ENCODE assay signal across 37 cellular contexts in the genomic region with DNA sequence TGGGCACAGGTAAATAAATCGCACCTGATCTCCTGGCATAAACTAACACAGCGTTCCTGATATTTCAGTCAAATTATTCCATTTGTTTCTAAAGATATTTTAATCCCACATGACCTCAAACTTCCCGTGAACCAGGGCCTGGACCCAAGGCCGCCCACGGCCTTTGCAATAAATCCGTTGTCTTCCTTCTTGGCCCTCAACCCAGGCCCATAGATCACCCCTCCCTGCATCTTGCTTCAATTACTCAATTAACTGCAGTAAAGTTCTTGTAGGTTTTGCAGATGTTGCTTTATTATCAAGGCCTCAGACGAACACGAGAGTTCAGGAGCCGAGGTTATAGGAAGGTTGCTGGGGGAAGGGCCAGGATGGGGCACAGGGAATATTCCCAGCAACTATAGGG.
"Had no signal": no experiment of that assay in that cellular context is flagged by ENCODE, and none has a peak within 500 bp of the region (broad histone marks: within the 10 kb centered on the region; RNA-seq: fewer than 3 reads in every experiment).

No MANE protein-coding gene starts in this region.

- H3K4me3 Mint-ChIP-seq: activated CD4-positive, alpha-beta T cell treated with anti-CD3 and anti-CD28 coated beads for 36 hours; activated CD4-positive, alpha-beta T cell treated with anti-CD3 and anti-CD28 coated beads, Interleukin-2, amount 10 ng/mL, durations not matched to agents 7 days and 5 days; activated CD8-positive, alpha-beta T cell treated with anti-CD3 and anti-CD28 coated beads for 36 hours; activated naive CD4-positive, alpha-beta T cell treated with anti-CD3 and anti-CD28 coated beads for 36 hours; activated naive CD8-positive, alpha-beta T cell treated with anti-CD3 and anti-CD28 coated beads for 36 hours; activated T-cell treated with anti-CD3 and anti-CD28 coated beads, Interleukin-2, amount 50 U/mL, for 4 hours; activated T-cell treated with anti-CD3 and anti-CD28 coated beads, Interleukin-2, amount 50 U/mL, for 72 hours; activated T-helper 1 cell treated with anti-CD3 and anti-CD28 coated beads, Interleukin-12 subunit alpha, Interleukin-12 subunit beta, Interleukin-2, Interleukin-4 antibody, amounts not matched to agents 30 ng/mL and 10 ng/mL and 1 ng/mL, durations not matched to agents 14 hours and 24 hours and 36 hours; activated T-helper 17 cell treated with anti-CD3 and anti-CD28 coated beads, Interleukin-2, amount 50 U/mL, for 72 hours; T-helper 1 cell treated with Interleukin-12 subunit alpha and Interleukin-12 subunit beta and Interleukin-4 antibody, amounts not matched to agents 30 μg/mL and 1 μg/mL, for 36 hours; T-helper 2 cell treated with Interferon-gamma antibody and Interleukin-4, amounts not matched to agents 5 μg/mL and 100 μg/mL, for 36 hours; WTC11 had no signal

- H3K4me3 ChIP-seq: adrenal gland, body of pancreas, breast epithelium had no signal

- DNase-seq: activated CD4-positive, alpha-beta T cell treated with anti-CD3 and anti-CD28 coated beads for 1 hour; activated CD4-positive, alpha-beta T cell treated with anti-CD3 and anti-CD28 coated beads for 36 hours; activated CD4-positive, alpha-beta T cell treated with anti-CD3 and anti-CD28 coated beads for 48 hours; activated CD4-positive, alpha-beta T cell treated with anti-CD3 and anti-CD28 coated beads, Interleukin-2, amount 10 ng/mL, durations not matched to agents 7 days and 5 days; activated CD4-positive, alpha-beta T cell treated with anti-CD3 and anti-CD28 coated beads, Interleukin-2, amount 50 U/mL, for 48 hours; activated CD4-positive, CD25-positive, alpha-beta regulatory T cell; activated CD8-positive, alpha-beta memory T cell treated with anti-CD3 and anti-CD28 coated beads, Interleukin-2, amount 50 U/mL, for 4 hours; activated CD8-positive, alpha-beta T cell treated with anti-CD3 and anti-CD28 coated beads for 36 hours; activated effector memory CD4-positive, alpha-beta T cell treated with anti-CD3 and anti-CD28 coated beads, Interleukin-2, amount 50 U/mL, for 16 hours; activated gamma-delta T cell treated with Interleukin-2 at 50 U/mL for 16 hours; activated naive CD4-positive, alpha-beta T cell; activated naive CD4-positive, alpha-beta T cell treated with anti-CD3 and anti-CD28 coated beads for 36 hours; activated naive CD4-positive, alpha-beta T cell treated with anti-CD3 and anti-CD28 coated beads, Interleukin-2, amount 50 U/mL, for 16 hours; activated naive CD8-positive, alpha-beta T cell treated with anti-CD3 and anti-CD28 coated beads for 36 hours; activated T-cell treated with anti-CD3 and anti-CD28 coated beads for 4 hours; activated T-cell treated with anti-CD3 and anti-CD28 coated beads, Interleukin-2, amount 50 U/mL, for 1 hour; activated T-cell treated with anti-CD3 and anti-CD28 coated beads, Interleukin-2, amount 50 U/mL, for 4 hours; activated T-cell treated with anti-CD3 and anti-CD28 coated beads, Interleukin-2, amount 50 U/mL, for 72 hours; adrenal gland; amniotic stem cell; aorta; body of pancreas; brain microvascular endothelial cell; central memory CD4-positive, alpha-beta T cell; SW 1271; T-helper 1 cell; T-helper 2 cell; T-helper 9 cell had no signal

- ATAC-seq: activated CD4-positive, alpha-beta T cell treated with anti-CD3 and anti-CD28 coated beads for 36 hours; activated CD4-positive, CD25-positive, alpha-beta regulatory T cell treated with anti-CD3 and anti-CD28 coated beads, Interleukin-2, amount 50 U/mL, for 24 hours; activated CD8-positive, alpha-beta T cell treated with anti-CD3 and anti-CD28 coated beads for 36 hours; activated naive CD4-positive, alpha-beta T cell treated with anti-CD3 and anti-CD28 coated beads, Interleukin-2, amount 50 U/mL, for 72 hours; activated T-cell treated with anti-CD3 and anti-CD28 coated beads, Interleukin-2, amount 50 U/mL, for 4 hours; activated T-cell treated with anti-CD3 and anti-CD28 coated beads, Interleukin-2, amount 50 U/mL, for 72 hours; activated T-helper 17 cell treated with anti-CD3 and anti-CD28 coated beads, Interleukin-2, amount 50 U/mL, for 72 hours; body of pancreas; WTC11 had no signal

- H3K27ac ChIP-seq: adrenal gland, body of pancreas, brain microvascular endothelial cell, breast epithelium, VCaP had no signal

- H3K36me3 ChIP-seq: adrenal gland, brain microvascular endothelial cell, breast epithelium had no signal

- H3K9me3 Mint-ChIP-seq: activated CD4-positive, alpha-beta T cell treated with anti-CD3 and anti-CD28 coated beads, Interleukin-2, amount 10 ng/mL, durations not matched to agents 7 days and 5 days; activated CD8-positive, alpha-beta T cell treated with anti-CD3 and anti-CD28 coated beads for 36 hours; activated naive CD4-positive, alpha-beta T cell treated with anti-CD3 and anti-CD28 coated beads for 36 hours; activated naive CD4-positive, alpha-beta T cell treated with anti-CD3 and anti-CD28 coated beads, Interleukin-2, amount 50 U/mL, for 72 hours; activated naive CD8-positive, alpha-beta T cell treated with anti-CD3 and anti-CD28 coated beads for 36 hours; activated T-cell treated with anti-CD3 and anti-CD28 coated beads, Interleukin-2, amount 50 U/mL, for 4 hours; activated T-helper 1 cell treated with anti-CD3 and anti-CD28 coated beads, Interleukin-12 subunit alpha, Interleukin-12 subunit beta, Interleukin-2, Interleukin-4 antibody, amounts not matched to agents 30 ng/mL and 10 ng/mL and 1 ng/mL, durations not matched to agents 14 hours and 24 hours and 36 hours; activated T-helper 17 cell treated with anti-CD3 and anti-CD28 coated beads, Interleukin-2, amount 50 U/mL, for 72 hours; T-helper 1 cell treated with Interleukin-12 subunit alpha and Interleukin-12 subunit beta and Interleukin-4 antibody, amounts not matched to agents 30 μg/mL and 1 μg/mL, for 36 hours; T-helper 2 cell treated with Interferon-gamma antibody and Interleukin-4, amounts not matched to agents 5 μg/mL and 100 μg/mL, for 36 hours; WTC11 had no signal

- H3K4me1 ChIP-seq: adrenal gland, body of pancreas, breast epithelium had no signal

- H3K27me3 ChIP-seq: adrenal gland, body of pancreas, brain microvascular endothelial cell, breast epithelium had no signal

- H3K27ac Mint-ChIP-seq: activated CD4-positive, alpha-beta T cell treated with anti-CD3 and anti-CD28 coated beads for 36 hours; activated CD4-positive, alpha-beta T cell treated with anti-CD3 and anti-CD28 coated beads, Interleukin-2, amount 10 ng/mL, durations not matched to agents 7 days and 5 days; activated CD8-positive, alpha-beta T cell treated with anti-CD3 and anti-CD28 coated beads for 36 hours; activated naive CD4-positive, alpha-beta T cell treated with anti-CD3 and anti-CD28 coated beads for 36 hours; activated naive CD4-positive, alpha-beta T cell treated with anti-CD3 and anti-CD28 coated beads, Interleukin-2, amount 50 U/mL, for 72 hours; activated naive CD8-positive, alpha-beta T cell treated with anti-CD3 and anti-CD28 coated beads for 36 hours; activated T-cell treated with anti-CD3 and anti-CD28 coated beads, Interleukin-2, amount 50 U/mL, for 72 hours; activated T-helper 1 cell treated with anti-CD3 and anti-CD28 coated beads, Interleukin-12 subunit alpha, Interleukin-12 subunit beta, Interleukin-2, Interleukin-4 antibody, amounts not matched to agents 30 ng/mL and 10 ng/mL and 1 ng/mL, durations not matched to agents 14 hours and 24 hours and 36 hours; activated T-helper 17 cell treated with anti-CD3 and anti-CD28 coated beads, Interleukin-2, amount 50 U/mL, for 72 hours; T-helper 1 cell treated with Interleukin-12 subunit alpha and Interleukin-12 subunit beta and Interleukin-4 antibody, amounts not matched to agents 30 μg/mL and 1 μg/mL, for 36 hours; T-helper 2 cell treated with Interferon-gamma antibody and Interleukin-4, amounts not matched to agents 5 μg/mL and 100 μg/mL, for 36 hours; WTC11 had no signal

- H3K4me1 Mint-ChIP-seq: activated CD4-positive, alpha-beta T cell treated with anti-CD3 and anti-CD28 coated beads for 36 hours; activated CD4-positive, alpha-beta T cell treated with anti-CD3 and anti-CD28 coated beads, Interleukin-2, amount 10 ng/mL, durations not matched to agents 7 days and 5 days; activated naive CD8-positive, alpha-beta T cell treated with anti-CD3 and anti-CD28 coated beads for 36 hours; activated T-helper 17 cell treated with anti-CD3 and anti-CD28 coated beads, Interleukin-2, amount 50 U/mL, for 72 hours; WTC11 had no signal

- H3K36me3 Mint-ChIP-seq: activated naive CD4-positive, alpha-beta T cell treated with anti-CD3 and anti-CD28 coated beads, Interleukin-2, amount 50 U/mL, for 72 hours; activated naive CD8-positive, alpha-beta T cell treated with anti-CD3 and anti-CD28 coated beads for 36 hours; WTC11 had no signal

- H3K27me3 Mint-ChIP-seq: activated CD4-positive, alpha-beta T cell treated with anti-CD3 and anti-CD28 coated beads for 36 hours; activated CD8-positive, alpha-beta T cell treated with anti-CD3 and anti-CD28 coated beads for 36 hours had no signal

- H3K9me3 ChIP-seq: adrenal gland, body of pancreas, breast epithelium had no signal
